In genomic region chr1:78369546-78369945, GRCh38 we compare ENCODE assay signal across 20 cellular contexts.
A peak's percentile ranks its signal among the peaks of the same experiment; 100 is the strongest.
DNase-seq lines count a peak whose midpoint lies in the region; ATAC-seq, FAIRE-seq and TF ChIP-seq lines count a peak whose summit lies in the region.
"Had no signal": no experiment of that assay in that cellular context is flagged by ENCODE, and none has a peak within 500 bp of the region (broad histone marks: within the 10 kb centered on the region; RNA-seq: fewer than 3 reads in every experiment).

No MANE protein-coding gene starts in this region.

- H3K79me2 ChIP-seq in ACC112 (ENCODE audit: control insufficient read depth, insufficient read depth, low read length, unreplicated experiment): no peaks in the 10 kb centered on the region

- H3K36me3 ChIP-seq in ACC112 (ENCODE audit: insufficient read depth, low read length) (no peaks in the 10 kb centered on the region), IMR-90 (ENCODE audit: control insufficient read depth, insufficient read depth, low read length) (no peaks in the 10 kb centered on the region), bronchial epithelial cell (ENCODE audit: control insufficient read depth, insufficient read depth, low read length) (no peaks in the 10 kb centered on the region)

- intact Hi-C loops in IMR-90 (cut with micrococcal nuclease): no loop called here
- intact Hi-C loops in CD4-positive, alpha-beta T cell (cut with DNase I, micrococcal nuclease): no loop called here

- H3K27ac Mint-ChIP-seq in CD4-positive, alpha-beta T cell: no peak overlapping the region
- H3K27ac Mint-ChIP-seq in natural killer cell treated with Interleukin-12 subunit alpha and Interleukin-12 subunit beta and Interleukin-15 and Interleukin-18, amount 100 ng/mL, for 72 hours: no peak overlapping the region

- no peak overlapping the region for H3K9ac ChIP-seq in IMR-90 (ENCODE audit: low read depth, low read length)

- ATAC-seq in IMR-90 (ENCODE audit: low read depth) (no peak), HG02852 (IDR thresholded peaks at IDR 0.05; ENCODE audit: unreplicated experiment) (no peak)
- ATAC-seq in CD4-positive, alpha-beta T cell (ENCODE audit: poor library complexity): no peak
- ATAC-seq in natural killer cell treated with Interleukin-12 subunit alpha and Interleukin-12 subunit beta and Interleukin-15 and Interleukin-18, amount 100 ng/mL, for 72 hours: no peak

- no peak overlapping the region for H2AK5ac ChIP-seq in IMR-90 (ENCODE audit: low read depth, low read length)

- dilution Hi-C loops in IMR-90 (cut with HindIII; ENCODE audit: low sequenced_read_pairs, unreplicated experiment): no loop called here

- WGBS in IMR-90 (ENCODE audit: extremely low coverage in 2 of 2, insufficient read length in 1 of 2), 2 experiments: no CpG with 5 or more reads among the region's 1 CpG

- H2BK15ac ChIP-seq in IMR-90 (ENCODE audit: low read depth, low read length): no peak overlapping the region

- H3K4me1 ChIP-seq in ACC112 (ENCODE audit: control insufficient read depth, insufficient read depth, low read length, unreplicated experiment): peaks cover 40% of the 10 kb centered on the region
- H3K4me1 ChIP-seq in IMR-90 (ENCODE audit: control insufficient read depth, insufficient read depth, low read length): peaks cover 2% of the 10 kb centered on the region; the same call in 1 of the 2 replicates

- BruUV-seq in IMR-90 (replicated peaks; lab: Mats Ljungman, UMichigan): no TSS peak

- no peaks in the 10 kb centered on the region for H3K9me3 Mint-ChIP-seq in CD4-positive, alpha-beta T cell
- peaks cover 4% of the 10 kb centered on the region for H3K9me3 Mint-ChIP-seq in natural killer cell treated with Interleukin-12 subunit alpha and Interleukin-12 subunit beta and Interleukin-15 and Interleukin-18, amount 100 ng/mL, for 72 hours

- no peak overlapping the region for H3K4me3 Mint-ChIP-seq in CD4-positive, alpha-beta T cell
- no peak overlapping the region for H3K4me3 Mint-ChIP-seq in natural killer cell treated with Interleukin-12 subunit alpha and Interleukin-12 subunit beta and Interleukin-15 and Interleukin-18, amount 100 ng/mL, for 72 hours

- H3K9me1 ChIP-seq in IMR-90 (ENCODE audit: insufficient read depth, low read length): no peaks in the 10 kb centered on the region; the same call in none of the 2 replicates

- no peak overlapping the region for H2BK20ac ChIP-seq in IMR-90 (ENCODE audit: low read depth, low read length)

- no peak overlapping the region for H3K56ac ChIP-seq in IMR-90 (ENCODE audit: extremely low read depth, insufficient read depth, low read length)

- TF ChIP-seq POLR2A in IMR-90 (IDR thresholded peaks at IDR 0.05; ENCODE audit: low read depth, low read length): no peak

- in situ Hi-C loops in IMR-90 (cut with MboI; ENCODE audit: low sequenced_read_pairs): no loop called here

- no peaks in the 10 kb centered on the region for H3K9me3 ChIP-seq in IMR-90 (ENCODE audit: control insufficient read depth, insufficient read depth, low read length)
- H3K9me3 ChIP-seq in CD4-positive, alpha-beta T cell (ENCODE audit: control insufficient read depth, low read length): no peaks in the 10 kb centered on the region

- no peak overlapping the region for H4K8ac ChIP-seq in IMR-90 (ENCODE audit: low read depth in 2 of 2, low read length in 2 of 2)

- H3K18ac ChIP-seq in IMR-90 (ENCODE audit: low read depth, low read length): no peak overlapping the region

- H3K23ac ChIP-seq in IMR-90 (ENCODE audit: low read depth, low read length): no peak overlapping the region

- no peak for TF ChIP-seq RAD21 in IMR-90 (IDR thresholded peaks at IDR 0.05; ENCODE audit: low read length)

- no peaks in the 10 kb centered on the region for H3K79me1 ChIP-seq in IMR-90 (ENCODE audit: low read depth in 1 of 2, low read length in 2 of 2)

- FAIRE-seq in bronchial epithelial cell (lab: Jason Lieb, UNC): no peak
- FAIRE-seq: A204.1, GM12892, H1 had no signal

- no peak overlapping the region for H3K4ac ChIP-seq in IMR-90 (ENCODE audit: low read depth, low read length)

- H2AFZ ChIP-seq in ACC112 (ENCODE audit: low read length, unreplicated experiment): no peak overlapping the region
- H2AFZ ChIP-seq in IMR-90 (replicated peaks; ENCODE audit: low read length, poor library complexity): no peak overlapping the region

- no peak overlapping the region for H2BK120ac ChIP-seq in IMR-90 (ENCODE audit: low read depth, low read length)

- H3K27ac ChIP-seq in ACC112 (ENCODE audit: low read depth, low read length): peak overlapping the region; percentile 99
- no peak overlapping the region for H3K27ac ChIP-seq in IMR-90 (ENCODE audit: insufficient read depth, low read length)
- H3K27ac ChIP-seq in CD4-positive, alpha-beta T cell (ENCODE audit: low read depth, low read length): no peak overlapping the region
- H3K27ac ChIP-seq: C4-2B had no signal

- H3K4me1 Mint-ChIP-seq in CD4-positive, alpha-beta T cell (ENCODE audit: low read depth): no peaks in the 10 kb centered on the region
- no peaks in the 10 kb centered on the region for H3K4me1 Mint-ChIP-seq in natural killer cell treated with Interleukin-12 subunit alpha and Interleukin-12 subunit beta and Interleukin-15 and Interleukin-18, amount 100 ng/mL, for 72 hours (ENCODE audit: low read depth in 2 of 2)

- POLR2A ChIA-PET in IMR-90 (lab: Charles Lee; ENCODE audit: unreplicated experiment): no interaction called here
- POLR2A ChIA-PET in CD4-positive, alpha-beta T cell (lab: Charles Lee): no interaction called here

- TF ChIP-seq CTCF in IMR-90 (conservative IDR thresholded peaks at IDR 0.05; ENCODE audit: low read depth, low read length): no peak
- TF ChIP-seq CTCF in bronchial epithelial cell (IDR thresholded peaks at IDR 0.05; ENCODE audit: insufficient read depth, low read length, severe bottlenecking): no peak
- TF ChIP-seq CTCF in fibroblast of pulmonary artery (IDR thresholded peaks at IDR 0.05; ENCODE audit: low read length, missing control alignments): no peak
- no peak for TF ChIP-seq CTCF in CD4-positive, alpha-beta T cell (IDR thresholded peaks at IDR 0.05)

- H3K27me3 Mint-ChIP-seq in CD4-positive, alpha-beta T cell: peaks cover 3% of the 10 kb centered on the region
- H3K27me3 Mint-ChIP-seq in natural killer cell treated with Interleukin-12 subunit alpha and Interleukin-12 subunit beta and Interleukin-15 and Interleukin-18, amount 100 ng/mL, for 72 hours: no peaks in the 10 kb centered on the region

- no peak overlapping the region for H3K4me2 ChIP-seq in IMR-90 (ENCODE audit: low read depth, low read length)

- no peaks in the 10 kb centered on the region for H3K36me3 Mint-ChIP-seq in CD4-positive, alpha-beta T cell (ENCODE audit: low read depth)
- no peaks in the 10 kb centered on the region for H3K36me3 Mint-ChIP-seq in natural killer cell treated with Interleukin-12 subunit alpha and Interleukin-12 subunit beta and Interleukin-15 and Interleukin-18, amount 100 ng/mL, for 72 hours

- H3K4me3 ChIP-seq in ACC112 (ENCODE audit: low read depth, low read length) (no peak overlapping the region; the same call in 1 of the 2 replicates), IMR-90 (ENCODE audit: insufficient read depth, low read depth, low read length) (no peak overlapping the region), bronchial epithelial cell (ENCODE audit: low read depth, low read length) (no peak overlapping the region), fibroblast of pulmonary artery (replicated peaks; ENCODE audit: low read depth, low read length) (no peak overlapping the region)

- H3K27me3 ChIP-seq in ACC112 (ENCODE audit: insufficient read depth, low read length): no peaks in the 10 kb centered on the region
- H3K27me3 ChIP-seq in IMR-90 (ENCODE audit: control insufficient read depth, insufficient read depth, low read length): no peaks in the 10 kb centered on the region
- H3K27me3 ChIP-seq in bronchial epithelial cell (ENCODE audit: control insufficient read depth, insufficient read depth, low read length): no peaks in the 10 kb centered on the region
- no peaks in the 10 kb centered on the region for H3K27me3 ChIP-seq in CD4-positive, alpha-beta T cell (ENCODE audit: control insufficient read depth, insufficient read depth, low read length)

- CTCF ChIA-PET in IMR-90 (lab: Yijun Ruan, JAX): interaction anchor here (0.6 kb wide), 1 partner anchor 529 kb away, joined by 3 read pairs; no protein-coding TSS in a partner anchor
- CTCF ChIA-PET in CD4-positive, alpha-beta T cell (lab: Charles Lee): no interaction called here

- no peak overlapping the region for H3K14ac ChIP-seq in IMR-90 (replicated peaks; ENCODE audit: low read depth, low read length)

- DNase-seq in IMR-90 (peak; percentile 24), bronchial epithelial cell (ENCODE audit: low read depth) (peak; percentile 50), fibroblast of pulmonary artery (ENCODE audit: low read depth) (peak; percentile 58), hepatic stellate cell (ENCODE audit: low spot score) (no peak)
- no peak for DNase-seq in CD4-positive, alpha-beta T cell
- DNase-seq in natural killer cell treated with Interleukin-12 subunit alpha and Interleukin-12 subunit beta and Interleukin-15 and Interleukin-18, amount 100 ng/mL, for 72 hours (ENCODE audit: low spot score): no peak
- DNase-seq: DMS 273 treated with DMSO at 0.1 percent for 48 hours, Karpas-422, MM.1S, NCI-H1417, NCI-H187 treated with DMSO at 0.1 percent for 48 hours, NCI-H69, OCI-M1, SIG-M5 had no signal

- no peak overlapping the region for H4K5ac ChIP-seq in IMR-90 (ENCODE audit: low read depth, low read length)

- no peak overlapping the region for H2AK9ac ChIP-seq in IMR-90 (replicated peaks; ENCODE audit: low read depth, low read length, poor library complexity)

- no peak overlapping the region for H2BK5ac ChIP-seq in IMR-90 (ENCODE audit: low read depth, low read length, poor library complexity, severe bottlenecking)

- H4K91ac ChIP-seq in IMR-90 (ENCODE audit: insufficient read depth, low read depth, low read length): no peak overlapping the region

- H4K20me1 ChIP-seq in IMR-90 (ENCODE audit: insufficient read depth, low read length): no peaks in the 10 kb centered on the region

TF ChIP-seq in IMR-90, 13 proteins besides CTCF, POLR2A, EP300 and RAD21:
- TF ChIP-seq CEBPB (IDR thresholded peaks at IDR 0.05; ENCODE audit: low read depth, low read length): no peak
- no peak for TF ChIP-seq BHLHE40 (IDR thresholded peaks at IDR 0.05; ENCODE audit: low read depth, low read length)
- TF ChIP-seq MAZ (IDR thresholded peaks at IDR 0.05; ENCODE audit: borderline replicate concordance, low read depth, low read length): no peak
- TF ChIP-seq FOS (IDR thresholded peaks at IDR 0.05; ENCODE audit: low read depth, low read length): no peak
- TF ChIP-seq RFX5 (IDR thresholded peaks at IDR 0.05; ENCODE audit: low read depth, low read length): no peak
- TF ChIP-seq MAFK (IDR thresholded peaks at IDR 0.05; ENCODE audit: low read depth, low read length): no peak
- no peak for TF ChIP-seq MXI1 (IDR thresholded peaks at IDR 0.05; ENCODE audit: borderline replicate concordance, low read depth, low read length)

Comparison
In these comparisons a context has a peak if more than half of its experiments do, and no peak if none do; other contexts are left out.
1. DNase-seq: peak in IMR-90 (single experiment), bronchial epithelial cell (single experiment) and fibroblast of pulmonary artery (single experiment); none in CD4-positive, alpha-beta T cell (0 of 10), natural killer cell treated with Interleukin-12 subunit alpha and Interleukin-12 subunit beta and Interleukin-15 and Interleukin-18, amount 100 ng/mL, for 72 hours (single experiment) and hepatic stellate cell (single experiment).